12 cellular contexts compared by ENCODE assay signal in genomic region chr20:60352017-60352416, GRCh38.
DNase-seq lines count a peak whose midpoint lies in the region; ATAC-seq and TF ChIP-seq lines count a peak whose summit lies in the region.
"Had no signal": no experiment of that assay in that cellular context is flagged by ENCODE, and none has a peak within 500 bp of the region (broad histone marks: within the 10 kb centered on the region; RNA-seq: fewer than 3 reads in every experiment).

No MANE protein-coding gene starts in this region.

- no peak overlapping the region for H3K4me3 ChIP-seq in epithelial cell of esophagus (ENCODE audit: low read length)
- no peak overlapping the region for H3K4me3 ChIP-seq in thyroid gland (replicated peaks in 1 of 3)
- H3K4me3 ChIP-seq in upper lobe of left lung: no peak overlapping the region
- H3K4me3 ChIP-seq: BLaER1 treated with 17β-estradiol and CSF1 and Interleukin-3, amounts not matched to agents 10 nM and 100 nM; GM23338 had no signal

- H3K36me3 ChIP-seq in thyroid gland (no peaks in the 10 kb centered on the region), upper lobe of left lung (no peaks in the 10 kb centered on the region)
- H3K36me3 ChIP-seq: BLaER1 treated with 17β-estradiol and CSF1 and Interleukin-3, amounts not matched to agents 10 nM and 100 nM had no signal

- TF ChIP-seq EP300 in upper lobe of left lung (IDR thresholded peaks at IDR 0.05): no peak

- H3K27ac ChIP-seq in RWPE1: no peak overlapping the region
- H3K27ac ChIP-seq in thyroid gland: no peak overlapping the region
- no peak overlapping the region for H3K27ac ChIP-seq in upper lobe of left lung
- H3K27ac ChIP-seq: BLaER1 treated with 17β-estradiol and CSF1 and Interleukin-3, amounts not matched to agents 10 nM and 100 nM had no signal

- peak; percentile 10 for DNase-seq in NCI-H2196 (lab: John Stamatoyannopoulos, UW; ENCODE audit: unreplicated experiment)
- DNase-seq in NCI-H2196 treated with DMSO at 0.1 percent for 48 hours (lab: John Stamatoyannopoulos, UW; ENCODE audit: unreplicated experiment): no peak
- DNase-seq in RWPE1 (ENCODE audit: low spot score): peak; percentile 44
- DNase-seq in epithelial cell of esophagus (ENCODE audit: low read depth): peak; percentile 26
- no peak for DNase-seq in thyroid gland
- no peak for DNase-seq in upper lobe of left lung
- DNase-seq: ACHN; CD4-positive, CD25-positive, alpha-beta regulatory T cell; H7 had no signal

- TF ChIP-seq POLR2A in thyroid gland (IDR thresholded peaks at IDR 0.05) (no peak), upper lobe of left lung (IDR thresholded peaks at IDR 0.05) (no peak)

- H3K27me3 ChIP-seq in thyroid gland (no peaks in the 10 kb centered on the region), upper lobe of left lung (no peaks in the 10 kb centered on the region)
- H3K27me3 ChIP-seq: BLaER1 treated with 17β-estradiol and CSF1 and Interleukin-3, amounts not matched to agents 10 nM and 100 nM had no signal

- 93 to 98% methylated on average over 2 of the region's 2 CpGs for WGBS in thyroid gland, 2 donors
- WGBS in upper lobe of left lung, 2 donors: 89 to 97% methylated on average over 2 of the region's 2 CpGs

- intact Hi-C loops in thyroid gland (cut with DNase I): no loop called here

- TF ChIP-seq CTCF in RWPE1 (conservative IDR thresholded peaks at IDR 0.05; ENCODE audit: low read depth) (no peak), epithelial cell of esophagus (IDR thresholded peaks at IDR 0.05; ENCODE audit: insufficient read depth, low read depth, low read length, missing control alignments) (no peak), thyroid gland (IDR thresholded peaks at IDR 0.05) (no peak), upper lobe of left lung (IDR thresholded peaks at IDR 0.05) (no peak)

- POLR2A ChIA-PET in RWPE1 (lab: Yijun Ruan, JAX; ENCODE audit: low non-redundant PET): no interaction called here

- H3K4me1 ChIP-seq in thyroid gland (no peaks in the 10 kb centered on the region), upper lobe of left lung (no peaks in the 10 kb centered on the region)

- CTCF ChIA-PET in RWPE1 (lab: Yijun Ruan, JAX): no interaction called here

- H3K9me3 ChIP-seq in thyroid gland (no peaks in the 10 kb centered on the region), upper lobe of left lung (no peaks in the 10 kb centered on the region)
- H3K9me3 ChIP-seq: BLaER1 treated with 17β-estradiol and CSF1 and Interleukin-3, amounts not matched to agents 10 nM and 100 nM had no signal

- ATAC-seq in HG03280 (IDR thresholded peaks at IDR 0.05; ENCODE audit: unreplicated experiment): no peak
- ATAC-seq in upper lobe of left lung (ENCODE audit: low FRiP score in 2 of 2): no peak
- ATAC-seq: GM23338 had no signal

Comparison
In these comparisons a context has a peak if more than half of its experiments do, and no peak if none do; other contexts are left out.
1. DNase-seq: peak in NCI-H2196 (single experiment), RWPE1 (single experiment) and epithelial cell of esophagus (single experiment); none in NCI-H2196 treated with DMSO at 0.1 percent for 48 hours (single experiment), thyroid gland (0 of 2) and upper lobe of left lung (0 of 2).